Comparison of ENCODE assay signal across 8 cellular contexts in the genomic region with DNA sequence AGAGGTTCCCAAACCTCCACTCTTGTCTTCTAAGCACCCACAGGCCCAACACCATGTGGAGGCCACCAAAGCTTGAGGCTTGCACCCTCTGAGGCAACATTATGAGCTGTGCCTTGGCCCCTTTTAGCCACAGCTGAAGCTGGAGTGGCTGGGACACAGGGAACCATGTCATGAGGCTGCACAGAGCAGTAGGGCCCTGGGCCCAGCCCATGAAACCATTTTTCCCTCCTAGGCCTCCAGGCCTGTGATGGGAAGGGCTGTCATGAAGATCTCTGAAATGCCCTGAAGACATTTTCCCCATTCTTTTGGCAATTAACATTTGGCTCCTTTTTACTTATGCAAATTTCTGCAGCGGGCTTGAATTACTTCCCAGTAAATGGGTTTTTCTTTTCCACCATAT. TPM values are rescaled to one million over a fixed set of nuclear protein-coding genes. Genes with fewer than 3 reads are reported as not detected.
"Had no signal": no experiment of that assay in that cellular context is flagged by ENCODE, and none has a peak within 500 bp of the region (broad histone marks: within the 10 kb centered on the region; RNA-seq: fewer than 3 reads in every experiment).

No MANE protein-coding gene starts in this region.

- ATAC-seq: GM12878 had no signal

- H3K4me3 ChIP-seq: GM12878 had no signal

- FAIRE-seq: G401.6, GM12878, GM12891, GM12892, GM18507, GM19239 had no signal

- DNase-seq: GDM1, GF-D8 had no signal

RNA-seq across cellular contexts. Expression of a gene that starts 14.8 kb away (rescaled TPM):
- total RNA-seq: GM12878 had no signal
- polyA plus RNA-seq: GM12878 had no signal

RNA-seq across cellular contexts. Expression of a gene that starts 29.9 kb away (rescaled TPM):
- total RNA-seq: GM12878 had no signal
